Comparison of ENCODE assay signal across 21 cellular contexts in genomic region chr6:67541591-67541990, GRCh38.
"Had no signal": no experiment of that assay in that cellular context is flagged by ENCODE, and none has a peak within 500 bp of the region (broad histone marks: within the 10 kb centered on the region; RNA-seq: fewer than 3 reads in every experiment).

No MANE protein-coding gene starts in this region.

- H3K9me3 ChIP-seq: testis, uterus had no signal

- H3K4me1 Mint-ChIP-seq: activated naive CD8-positive, alpha-beta T cell treated with anti-CD3 and anti-CD28 coated beads, Interleukin-2, amount 50 U/mL, for 24 hours; central memory CD8-positive, alpha-beta T cell; naive B cell; neural crest cell had no signal

- H3K36me3 ChIP-seq: lower lobe of right lung, sigmoid colon, spleen, uterus had no signal

- H3K36me3 Mint-ChIP-seq: naive B cell had no signal

- H3K4me3 ChIP-seq: lower lobe of right lung, sigmoid colon, spleen, testis, uterus had no signal

- H3K27me3 Mint-ChIP-seq: activated naive CD8-positive, alpha-beta T cell treated with anti-CD3 and anti-CD28 coated beads, Interleukin-2, amount 50 U/mL, for 24 hours; central memory CD8-positive, alpha-beta T cell; naive B cell had no signal

- H3K27me3 ChIP-seq: sigmoid colon, spleen, testis, uterus had no signal

- H3K4me3 Mint-ChIP-seq: activated naive CD8-positive, alpha-beta T cell treated with anti-CD3 and anti-CD28 coated beads, Interleukin-2, amount 50 U/mL, for 24 hours; activated T-cell treated with anti-CD3 and anti-CD28 coated beads, Interleukin-2, amount 50 U/mL, for 72 hours; central memory CD8-positive, alpha-beta T cell; naive B cell; neural crest cell; WTC11 had no signal

- H3K4me1 ChIP-seq: lower lobe of right lung, sigmoid colon, spleen, testis, uterus had no signal

- H3K27ac ChIP-seq: lower lobe of right lung, sigmoid colon, spleen, testis, uterus had no signal

- H3K27ac Mint-ChIP-seq: activated naive CD8-positive, alpha-beta T cell treated with anti-CD3 and anti-CD28 coated beads, Interleukin-2, amount 50 U/mL, for 24 hours; activated T-cell treated with anti-CD3 and anti-CD28 coated beads, Interleukin-2, amount 50 U/mL, for 72 hours; naive B cell; WTC11 had no signal

- DNase-seq: activated CD4-positive, alpha-beta T cell treated with anti-CD3 and anti-CD28 coated beads, Interleukin-2, amount 50 U/mL, for 4 hours; activated effector memory CD4-positive, alpha-beta T cell treated with anti-CD3 and anti-CD28 coated beads, Interleukin-2, amount 50 U/mL, for 16 hours; activated naive CD4-positive, alpha-beta T cell treated with anti-CD3 and anti-CD28 coated beads, Interleukin-2, amount 50 U/mL, for 16 hours; activated naive CD8-positive, alpha-beta T cell treated with anti-CD3 and anti-CD28 coated beads, Interleukin-2, amount 50 U/mL, for 24 hours; activated T-cell treated with anti-CD3 and anti-CD28 coated beads, Interleukin-2, amount 50 U/mL, for 72 hours; anterior cingulate cortex; cortex of kidney; lower lobe of right lung; naive B cell; occipital lobe; sigmoid colon; spleen; stimulated activated CD4-positive, alpha-beta T cell treated with anti-CD3 and anti-CD28 coated beads, Interleukin-4, amount 100 ng/mL, for 1 hour; stimulated activated naive CD4-positive, alpha-beta T cell; T-helper 9 cell; testis; trophoblast cell; uterus had no signal
